ENCODE assay signal across 1 cellular context in the genomic region with DNA sequence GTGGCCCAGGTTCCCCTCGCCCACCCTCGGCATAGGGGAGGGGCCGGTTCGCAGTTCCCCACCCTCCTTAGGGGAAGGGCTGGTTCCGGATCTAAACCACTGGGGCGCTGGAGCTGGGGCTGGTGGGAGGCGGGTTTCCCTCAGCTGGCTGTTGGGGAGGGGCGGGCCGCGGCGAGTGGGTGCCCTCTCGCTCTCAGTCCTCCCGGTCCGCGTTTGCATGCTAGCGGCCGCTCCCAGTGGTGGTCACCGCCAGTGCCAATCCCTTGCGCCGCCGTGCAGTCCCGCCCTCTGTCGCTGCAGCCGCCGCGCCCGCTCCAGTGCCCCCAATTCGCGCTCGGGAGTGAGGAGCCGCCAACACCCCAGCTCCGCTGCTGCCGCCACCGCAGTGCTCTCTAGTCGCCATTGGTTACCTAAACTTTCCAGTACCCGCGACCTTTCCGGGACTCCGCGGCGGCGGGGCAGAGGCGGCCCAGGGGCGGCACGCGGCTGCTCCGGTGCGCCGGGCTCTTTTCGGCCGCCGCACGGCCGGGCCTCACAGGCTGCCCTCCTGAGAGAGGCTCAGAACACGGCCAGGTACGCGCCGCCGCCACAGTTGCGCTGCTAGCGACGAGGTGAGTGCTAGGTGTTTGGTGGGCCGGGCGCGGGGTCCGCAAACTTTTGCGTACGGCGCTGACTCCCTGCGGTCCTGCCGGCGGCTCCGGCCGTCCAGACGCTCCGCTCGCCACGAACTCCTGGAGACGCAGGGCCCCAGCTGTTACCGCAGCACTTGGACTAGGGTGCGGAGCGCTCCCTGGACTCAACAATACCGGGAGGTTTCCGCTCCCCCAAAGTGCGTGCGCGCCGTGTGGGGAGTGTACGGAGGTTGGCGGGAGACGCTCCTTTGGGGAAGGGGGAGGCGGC.
TF ChIP-seq lines count a peak whose summit lies in the region.

A gene (plus strand): TSS at position 326 of the 900 bp plus-strand sequence. CDS start 114,388 bp downstream, outside the sequence.

TF ChIP-seq in WTC11, 78 proteins besides CTCF, POLR2A, EP300 and RAD21 (continued from another document):
- TF ChIP-seq, protein P1, sequence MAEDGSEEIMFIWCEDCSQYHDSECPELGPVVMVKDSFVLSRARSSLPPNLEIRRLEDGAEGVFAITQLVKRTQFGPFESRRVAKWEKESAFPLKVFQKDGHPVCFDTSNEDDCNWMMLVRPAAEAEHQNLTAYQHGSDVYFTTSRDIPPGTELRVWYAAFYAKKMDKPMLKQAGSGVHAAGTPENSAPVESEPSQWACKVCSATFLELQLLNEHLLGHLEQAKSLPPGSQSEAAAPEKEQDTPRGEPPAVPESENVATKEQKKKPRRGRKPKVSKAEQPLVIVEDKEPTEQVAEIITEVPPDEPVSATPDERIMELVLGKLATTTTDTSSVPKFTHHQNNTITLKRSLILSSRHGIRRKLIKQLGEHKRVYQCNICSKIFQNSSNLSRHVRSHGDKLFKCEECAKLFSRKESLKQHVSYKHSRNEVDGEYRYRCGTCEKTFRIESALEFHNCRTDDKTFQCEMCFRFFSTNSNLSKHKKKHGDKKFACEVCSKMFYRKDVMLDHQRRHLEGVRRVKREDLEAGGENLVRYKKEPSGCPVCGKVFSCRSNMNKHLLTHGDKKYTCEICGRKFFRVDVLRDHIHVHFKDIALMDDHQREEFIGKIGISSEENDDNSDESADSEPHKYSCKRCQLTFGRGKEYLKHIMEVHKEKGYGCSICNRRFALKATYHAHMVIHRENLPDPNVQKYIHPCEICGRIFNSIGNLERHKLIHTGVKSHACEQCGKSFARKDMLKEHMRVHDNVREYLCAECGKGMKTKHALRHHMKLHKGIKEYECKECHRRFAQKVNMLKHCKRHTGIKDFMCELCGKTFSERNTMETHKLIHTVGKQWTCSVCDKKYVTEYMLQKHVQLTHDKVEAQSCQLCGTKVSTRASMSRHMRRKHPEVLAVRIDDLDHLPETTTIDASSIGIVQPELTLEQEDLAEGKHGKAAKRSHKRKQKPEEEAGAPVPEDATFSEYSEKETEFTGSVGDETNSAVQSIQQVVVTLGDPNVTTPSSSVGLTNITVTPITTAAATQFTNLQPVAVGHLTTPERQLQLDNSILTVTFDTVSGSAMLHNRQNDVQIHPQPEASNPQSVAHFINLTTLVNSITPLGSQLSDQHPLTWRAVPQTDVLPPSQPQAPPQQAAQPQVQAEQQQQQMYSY (CRISPR knock-in tag; IDR thresholded peaks at IDR 0.05), result no peak
- no peak for TF ChIP-seq CREM (CRISPR knock-in tag; IDR thresholded peaks at IDR 0.05)
- TF ChIP-seq KAT7 (CRISPR knock-in tag; IDR thresholded peaks at IDR 0.05; ENCODE audit: borderline replicate concordance), result no peak
- TF ChIP-seq, protein P2, sequence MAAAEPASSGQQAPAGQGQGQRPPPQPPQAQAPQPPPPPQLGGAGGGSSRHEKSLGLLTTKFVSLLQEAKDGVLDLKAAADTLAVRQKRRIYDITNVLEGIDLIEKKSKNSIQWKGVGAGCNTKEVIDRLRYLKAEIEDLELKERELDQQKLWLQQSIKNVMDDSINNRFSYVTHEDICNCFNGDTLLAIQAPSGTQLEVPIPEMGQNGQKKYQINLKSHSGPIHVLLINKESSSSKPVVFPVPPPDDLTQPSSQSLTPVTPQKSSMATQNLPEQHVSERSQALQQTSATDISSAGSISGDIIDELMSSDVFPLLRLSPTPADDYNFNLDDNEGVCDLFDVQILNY (CRISPR knock-in tag; IDR thresholded peaks at IDR 0.05), result no peak
